ENCODE assay signal across 1 cellular context in the genomic region with DNA sequence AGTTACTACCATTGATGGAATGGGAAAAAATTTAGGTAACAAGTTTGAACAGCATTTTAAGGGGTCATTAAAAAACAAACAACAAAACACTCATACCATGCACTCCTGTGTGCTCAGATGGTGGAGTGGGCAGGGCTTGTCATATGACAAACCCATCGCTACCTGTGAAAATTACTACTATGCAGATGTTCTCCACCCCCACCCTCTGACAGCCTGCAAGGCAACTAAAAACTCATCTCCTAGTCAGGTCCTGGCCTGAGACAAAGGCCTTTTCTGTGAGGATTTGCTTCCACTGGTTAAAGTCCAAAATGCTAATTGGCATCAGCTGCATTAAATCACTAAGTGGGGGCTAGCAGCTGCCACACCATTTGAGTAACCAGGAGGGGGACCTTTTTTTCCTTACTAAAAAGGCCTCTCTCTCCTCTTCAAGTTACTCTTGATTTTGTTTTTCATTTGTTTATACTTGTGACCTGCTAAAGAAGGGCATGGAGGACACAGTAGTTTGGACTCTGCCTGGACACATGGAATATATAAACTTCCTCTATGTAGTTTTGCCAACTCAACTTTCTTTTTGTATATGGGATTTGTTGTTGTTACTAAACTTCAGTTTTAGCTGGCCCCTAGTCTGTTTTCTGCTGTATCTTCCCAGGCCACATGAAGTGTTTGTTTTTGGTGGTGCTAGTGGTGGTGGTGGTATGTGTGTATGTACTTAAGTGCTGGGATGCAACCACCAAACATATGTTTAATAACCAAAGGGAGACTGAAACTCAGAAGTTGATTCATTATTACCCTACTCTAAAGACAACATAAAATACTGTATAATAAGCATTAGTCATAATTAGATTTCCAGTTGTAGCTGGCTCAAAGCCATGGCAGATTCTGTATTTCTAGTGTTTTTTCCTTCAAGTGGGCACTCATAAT.
TF ChIP-seq lines count a peak whose summit lies in the region.

No MANE protein-coding gene starts in this region.

TF ChIP-seq in SK-N-SH, 30 proteins besides CTCF, POLR2A, EP300 and RAD21 (continued from another document):
- TF ChIP-seq, protein P1, sequence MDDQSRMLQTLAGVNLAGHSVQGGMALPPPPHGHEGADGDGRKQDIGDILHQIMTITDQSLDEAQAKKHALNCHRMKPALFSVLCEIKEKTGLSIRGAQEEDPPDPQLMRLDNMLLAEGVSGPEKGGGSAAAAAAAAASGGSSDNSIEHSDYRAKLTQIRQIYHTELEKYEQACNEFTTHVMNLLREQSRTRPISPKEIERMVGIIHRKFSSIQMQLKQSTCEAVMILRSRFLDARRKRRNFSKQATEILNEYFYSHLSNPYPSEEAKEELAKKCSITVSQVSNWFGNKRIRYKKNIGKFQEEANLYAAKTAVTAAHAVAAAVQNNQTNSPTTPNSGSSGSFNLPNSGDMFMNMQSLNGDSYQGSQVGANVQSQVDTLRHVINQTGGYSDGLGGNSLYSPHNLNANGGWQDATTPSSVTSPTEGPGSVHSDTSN (IDR thresholded peaks at IDR 0.05) = 0 out of 2 replicates have a peak, but pooled peaks have one; percentile 7
- TF ChIP-seq FOXJ3 (CRISPR knock-in tag; IDR thresholded peaks at IDR 0.05) (no peak), TAF1 (IDR thresholded peaks at IDR 0.05; ENCODE audit: borderline replicate concordance, low read depth, low read length) (no peak), FOSL2 (IDR thresholded peaks at IDR 0.05; ENCODE audit: borderline replicate concordance, low read depth) (no peak), RCOR1 (IDR thresholded peaks at IDR 0.05; ENCODE audit: low read length) (no peak), POLR2AphosphoS5 (IDR thresholded peaks at IDR 0.05; ENCODE audit: low read depth, low read length) (no peak)
- TF ChIP-seq, protein P2, sequence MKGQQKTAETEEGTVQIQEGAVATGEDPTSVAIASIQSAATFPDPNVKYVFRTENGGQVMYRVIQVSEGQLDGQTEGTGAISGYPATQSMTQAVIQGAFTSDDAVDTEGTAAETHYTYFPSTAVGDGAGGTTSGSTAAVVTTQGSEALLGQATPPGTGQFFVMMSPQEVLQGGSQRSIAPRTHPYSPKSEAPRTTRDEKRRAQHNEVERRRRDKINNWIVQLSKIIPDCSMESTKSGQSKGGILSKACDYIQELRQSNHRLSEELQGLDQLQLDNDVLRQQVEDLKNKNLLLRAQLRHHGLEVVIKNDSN (IDR thresholded peaks at IDR 0.05; ENCODE audit: borderline replicate concordance, low read depth) = no peak
- TF ChIP-seq, protein P3, sequence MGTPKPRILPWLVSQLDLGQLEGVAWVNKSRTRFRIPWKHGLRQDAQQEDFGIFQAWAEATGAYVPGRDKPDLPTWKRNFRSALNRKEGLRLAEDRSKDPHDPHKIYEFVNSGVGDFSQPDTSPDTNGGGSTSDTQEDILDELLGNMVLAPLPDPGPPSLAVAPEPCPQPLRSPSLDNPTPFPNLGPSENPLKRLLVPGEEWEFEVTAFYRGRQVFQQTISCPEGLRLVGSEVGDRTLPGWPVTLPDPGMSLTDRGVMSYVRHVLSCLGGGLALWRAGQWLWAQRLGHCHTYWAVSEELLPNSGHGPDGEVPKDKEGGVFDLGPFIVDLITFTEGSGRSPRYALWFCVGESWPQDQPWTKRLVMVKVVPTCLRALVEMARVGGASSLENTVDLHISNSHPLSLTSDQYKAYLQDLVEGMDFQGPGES (IDR thresholded peaks at IDR 0.05; ENCODE audit: low read depth, low read length) = no peak
